ENCODE assay signal across 1 cellular context in the genomic region with DNA sequence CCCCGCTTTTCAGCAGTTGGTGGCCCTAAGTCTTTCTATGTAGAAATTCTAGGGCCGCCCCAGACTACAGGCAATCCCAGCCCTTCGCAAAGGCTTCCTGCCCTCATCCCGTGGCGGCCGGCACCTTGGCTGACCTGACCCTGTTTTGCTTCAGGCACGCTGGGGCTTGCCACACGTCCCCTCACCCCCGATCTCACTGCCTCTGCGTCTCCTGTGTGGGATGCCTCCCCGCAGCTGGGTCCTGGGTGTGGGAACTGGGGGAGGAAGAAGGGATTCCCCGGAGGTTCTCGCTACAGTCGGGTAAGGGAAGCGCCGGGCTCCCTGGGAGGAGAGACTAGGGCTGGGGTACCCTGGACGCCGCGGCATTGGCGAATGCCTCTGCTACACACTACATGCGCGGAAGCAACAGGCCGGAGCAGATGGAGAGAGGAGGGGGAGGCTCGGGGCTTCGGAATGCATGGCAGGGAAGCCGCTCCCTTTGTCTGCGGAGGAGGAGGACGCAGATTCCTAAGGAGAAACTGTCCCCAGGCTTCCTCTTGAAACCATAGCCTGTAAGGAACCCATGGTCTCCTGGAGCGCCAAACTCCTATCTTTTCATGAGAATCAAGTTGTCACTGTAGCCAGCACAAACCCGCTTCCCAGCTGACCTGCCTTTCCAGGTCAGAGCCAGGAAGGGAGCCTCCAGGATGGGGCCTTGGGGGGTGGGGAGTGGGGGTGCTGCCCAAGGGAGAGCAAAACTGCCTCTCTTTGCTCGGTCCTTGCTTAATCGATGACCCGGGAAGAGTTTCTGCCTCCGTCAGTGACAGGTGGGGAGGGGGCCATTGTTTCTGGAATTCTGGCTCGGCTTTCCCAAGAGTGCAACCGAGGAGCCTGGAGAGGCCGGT.
TF ChIP-seq lines count a peak whose summit lies in the region.

No MANE protein-coding gene starts in this region.

TF ChIP-seq in GM23338, 12 proteins besides CTCF, POLR2A, EP300 and RAD21 (continued from another document):
- TF ChIP-seq, protein P1, sequence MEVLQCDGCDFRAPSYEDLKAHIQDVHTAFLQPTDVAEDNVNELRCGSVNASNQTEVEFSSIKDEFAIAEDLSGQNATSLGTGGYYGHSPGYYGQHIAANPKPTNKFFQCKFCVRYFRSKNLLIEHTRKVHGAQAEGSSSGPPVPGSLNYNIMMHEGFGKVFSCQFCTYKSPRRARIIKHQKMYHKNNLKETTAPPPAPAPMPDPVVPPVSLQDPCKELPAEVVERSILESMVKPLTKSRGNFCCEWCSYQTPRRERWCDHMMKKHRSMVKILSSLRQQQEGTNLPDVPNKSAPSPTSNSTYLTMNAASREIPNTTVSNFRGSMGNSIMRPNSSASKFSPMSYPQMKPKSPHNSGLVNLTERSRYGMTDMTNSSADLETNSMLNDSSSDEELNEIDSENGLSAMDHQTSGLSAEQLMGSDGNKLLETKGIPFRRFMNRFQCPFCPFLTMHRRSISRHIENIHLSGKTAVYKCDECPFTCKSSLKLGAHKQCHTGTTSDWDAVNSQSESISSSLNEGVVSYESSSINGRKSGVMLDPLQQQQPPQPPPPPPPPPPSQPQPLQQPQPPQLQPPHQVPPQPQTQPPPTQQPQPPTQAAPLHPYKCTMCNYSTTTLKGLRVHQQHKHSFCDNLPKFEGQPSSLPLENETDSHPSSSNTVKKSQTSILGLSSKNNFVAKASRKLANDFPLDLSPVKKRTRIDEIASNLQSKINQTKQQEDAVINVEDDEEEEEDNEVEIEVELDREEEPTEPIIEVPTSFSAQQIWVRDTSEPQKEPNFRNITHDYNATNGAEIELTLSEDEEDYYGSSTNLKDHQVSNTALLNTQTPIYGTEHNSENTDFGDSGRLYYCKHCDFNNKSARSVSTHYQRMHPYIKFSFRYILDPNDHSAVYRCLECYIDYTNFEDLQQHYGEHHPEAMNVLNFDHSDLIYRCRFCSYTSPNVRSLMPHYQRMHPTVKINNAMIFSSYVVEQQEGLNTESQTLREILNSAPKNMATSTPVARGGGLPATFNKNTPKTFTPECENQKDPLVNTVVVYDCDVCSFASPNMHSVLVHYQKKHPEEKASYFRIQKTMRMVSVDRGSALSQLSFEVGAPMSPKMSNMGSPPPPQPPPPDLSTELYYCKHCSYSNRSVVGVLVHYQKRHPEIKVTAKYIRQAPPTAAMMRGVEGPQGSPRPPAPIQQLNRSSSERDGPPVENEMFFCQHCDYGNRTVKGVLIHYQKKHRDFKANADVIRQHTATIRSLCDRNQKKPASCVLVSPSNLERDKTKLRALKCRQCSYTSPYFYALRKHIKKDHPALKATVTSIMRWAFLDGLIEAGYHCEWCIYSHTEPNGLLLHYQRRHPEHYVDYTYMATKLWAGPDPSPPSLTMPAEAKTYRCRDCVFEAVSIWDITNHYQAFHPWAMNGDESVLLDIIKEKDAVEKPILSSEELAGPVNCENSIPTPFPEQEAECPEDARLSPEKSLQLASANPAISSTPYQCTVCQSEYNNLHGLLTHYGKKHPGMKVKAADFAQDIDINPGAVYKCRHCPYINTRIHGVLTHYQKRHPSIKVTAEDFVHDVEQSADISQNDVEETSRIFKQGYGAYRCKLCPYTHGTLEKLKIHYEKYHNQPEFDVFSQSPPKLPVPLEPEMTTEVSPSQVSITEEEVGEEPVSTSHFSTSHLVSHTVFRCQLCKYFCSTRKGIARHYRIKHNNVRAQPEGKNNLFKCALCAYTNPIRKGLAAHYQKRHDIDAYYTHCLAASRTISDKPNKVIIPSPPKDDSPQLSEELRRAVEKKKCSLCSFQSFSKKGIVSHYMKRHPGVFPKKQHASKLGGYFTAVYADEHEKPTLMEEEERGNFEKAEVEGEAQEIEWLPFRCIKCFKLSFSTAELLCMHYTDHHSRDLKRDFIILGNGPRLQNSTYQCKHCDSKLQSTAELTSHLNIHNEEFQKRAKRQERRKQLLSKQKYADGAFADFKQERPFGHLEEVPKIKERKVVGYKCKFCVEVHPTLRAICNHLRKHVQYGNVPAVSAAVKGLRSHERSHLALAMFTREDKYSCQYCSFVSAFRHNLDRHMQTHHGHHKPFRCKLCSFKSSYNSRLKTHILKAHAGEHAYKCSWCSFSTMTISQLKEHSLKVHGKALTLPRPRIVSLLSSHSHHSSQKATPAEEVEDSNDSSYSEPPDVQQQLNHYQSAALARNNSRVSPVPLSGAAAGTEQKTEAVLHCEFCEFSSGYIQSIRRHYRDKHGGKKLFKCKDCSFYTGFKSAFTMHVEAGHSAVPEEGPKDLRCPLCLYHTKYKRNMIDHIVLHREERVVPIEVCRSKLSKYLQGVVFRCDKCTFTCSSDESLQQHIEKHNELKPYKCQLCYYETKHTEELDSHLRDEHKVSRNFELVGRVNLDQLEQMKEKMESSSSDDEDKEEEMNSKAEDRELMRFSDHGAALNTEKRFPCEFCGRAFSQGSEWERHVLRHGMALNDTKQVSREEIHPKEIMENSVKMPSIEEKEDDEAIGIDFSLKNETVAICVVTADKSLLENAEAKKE (CRISPR knock-in tag; IDR thresholded peaks at IDR 0.05) = no peak
- TF ChIP-seq NANOG (IDR thresholded peaks at IDR 0.05; ENCODE audit: borderline replicate concordance) (no peak), STAT1 (IDR thresholded peaks at IDR 0.05; ENCODE audit: unreplicated experiment) (no peak), EZH2 (IDR thresholded peaks at IDR 0.05; ENCODE audit: low read depth, unreplicated experiment) (no peak)
